In the genomic region with DNA sequence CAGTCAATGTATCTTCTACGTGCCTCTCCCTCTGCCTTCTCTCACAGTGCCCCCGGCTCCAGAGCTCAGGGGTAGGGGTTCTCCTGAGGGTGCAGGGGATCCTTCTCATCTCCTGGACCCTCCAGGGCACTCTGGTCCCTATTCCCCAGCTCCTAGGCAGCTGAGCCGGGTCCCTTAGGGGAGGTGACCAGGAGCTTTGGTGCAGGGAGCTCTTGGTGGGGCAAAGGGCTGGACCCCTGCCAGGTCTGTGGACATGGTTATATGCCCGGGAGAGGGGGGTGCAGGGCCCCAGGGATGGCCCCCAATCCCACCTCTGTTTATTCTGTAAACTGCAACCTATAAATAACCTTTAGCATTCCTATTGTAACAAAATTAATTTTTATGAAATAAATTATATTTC, we compare ENCODE assay signal across 19 cellular contexts.
"Had no signal": no experiment of that assay in that cellular context is flagged by ENCODE, and none has a peak within 500 bp of the region (broad histone marks: within the 10 kb centered on the region; RNA-seq: fewer than 3 reads in every experiment).

No MANE protein-coding gene starts in this region.

- H3K27me3 ChIP-seq: MG63, SJCRH30 had no signal

- H3K9me3 ChIP-seq: MG63, SJCRH30 had no signal

- H3K36me3 ChIP-seq: SJCRH30 had no signal

- DNase-seq: Karpas-422, KG1, MG63, NCI-H1092, NCI-H1105 treated with DMSO at 0.1 percent for 48 hours, NCI-H1417 treated with DMSO at 0.1 percent for 48 hours, NCI-H146, NCI-H1694 treated with DMSO at 0.1 percent for 48 hours, NCI-H1930, NCI-H2081, NCI-H2107, NCI-H2227 treated with DMSO at 0.1 percent for 48 hours, NCI-H524, NCI-H69, NCI-H774, RPMI8226, SHP77 treated with DMSO at 0.1 percent for 48 hours, SJCRH30 had no signal

- H3K4me3 ChIP-seq: MG63, SJCRH30 had no signal

- H3K27ac ChIP-seq: SJCRH30 had no signal

- FAIRE-seq: RCC 7860 had no signal

- H3K4me1 ChIP-seq: SJCRH30 had no signal
